ENCODE assay signal across 2 cellular contexts in genomic region chr12:111705672-111706071, GRCh38.
TF ChIP-seq lines count a peak whose summit lies in the region.

No MANE protein-coding gene starts in this region.

TF ChIP-seq in liver, 16 proteins besides CTCF, POLR2A, EP300 and RAD21:
- TF ChIP-seq HNF4G (IDR thresholded peaks at IDR 0.05) (peak; percentile 31), RXRA (IDR thresholded peaks at IDR 0.05) (peak; percentile 70 to 81), HNF4A (conservative IDR thresholded peaks at IDR 0.05) (peak; percentile 77 to 78), NR2F2 (IDR thresholded peaks at IDR 0.05) (no peak), ZBTB33 (IDR thresholded peaks at IDR 0.05) (no peak), JUND (IDR thresholded peaks at IDR 0.05) (peak; percentile 35 to 37), ATF3 (IDR thresholded peaks at IDR 0.05) (peak; percentile 37), GABPA (IDR thresholded peaks at IDR 0.05 in 1 of 2, conservative IDR thresholded peaks at IDR 0.05 in 1 of 2) (peak; percentile 63 to 86), SP1 (IDR thresholded peaks at IDR 0.05) (peak; percentile 72), FOXA2 (IDR thresholded peaks at IDR 0.05) (no peak), EGR1 (IDR thresholded peaks at IDR 0.05; ENCODE audit: low read depth in 2 of 2) (peak in 1 of 2 donors; percentile 36), FOXA1 (IDR thresholded peaks at IDR 0.05) (no peak), TAF1 (conservative IDR thresholded peaks at IDR 0.05) (no peak), YY1 (IDR thresholded peaks at IDR 0.05) (peak; percentile 64)
- TF ChIP-seq, protein P1, sequence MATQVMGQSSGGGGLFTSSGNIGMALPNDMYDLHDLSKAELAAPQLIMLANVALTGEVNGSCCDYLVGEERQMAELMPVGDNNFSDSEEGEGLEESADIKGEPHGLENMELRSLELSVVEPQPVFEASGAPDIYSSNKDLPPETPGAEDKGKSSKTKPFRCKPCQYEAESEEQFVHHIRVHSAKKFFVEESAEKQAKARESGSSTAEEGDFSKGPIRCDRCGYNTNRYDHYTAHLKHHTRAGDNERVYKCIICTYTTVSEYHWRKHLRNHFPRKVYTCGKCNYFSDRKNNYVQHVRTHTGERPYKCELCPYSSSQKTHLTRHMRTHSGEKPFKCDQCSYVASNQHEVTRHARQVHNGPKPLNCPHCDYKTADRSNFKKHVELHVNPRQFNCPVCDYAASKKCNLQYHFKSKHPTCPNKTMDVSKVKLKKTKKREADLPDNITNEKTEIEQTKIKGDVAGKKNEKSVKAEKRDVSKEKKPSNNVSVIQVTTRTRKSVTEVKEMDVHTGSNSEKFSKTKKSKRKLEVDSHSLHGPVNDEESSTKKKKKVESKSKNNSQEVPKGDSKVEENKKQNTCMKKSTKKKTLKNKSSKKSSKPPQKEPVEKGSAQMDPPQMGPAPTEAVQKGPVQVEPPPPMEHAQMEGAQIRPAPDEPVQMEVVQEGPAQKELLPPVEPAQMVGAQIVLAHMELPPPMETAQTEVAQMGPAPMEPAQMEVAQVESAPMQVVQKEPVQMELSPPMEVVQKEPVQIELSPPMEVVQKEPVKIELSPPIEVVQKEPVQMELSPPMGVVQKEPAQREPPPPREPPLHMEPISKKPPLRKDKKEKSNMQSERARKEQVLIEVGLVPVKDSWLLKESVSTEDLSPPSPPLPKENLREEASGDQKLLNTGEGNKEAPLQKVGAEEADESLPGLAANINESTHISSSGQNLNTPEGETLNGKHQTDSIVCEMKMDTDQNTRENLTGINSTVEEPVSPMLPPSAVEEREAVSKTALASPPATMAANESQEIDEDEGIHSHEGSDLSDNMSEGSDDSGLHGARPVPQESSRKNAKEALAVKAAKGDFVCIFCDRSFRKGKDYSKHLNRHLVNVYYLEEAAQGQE (IDR thresholded peaks at IDR 0.05) = peak; percentile 62
- TF ChIP-seq, protein P2, sequence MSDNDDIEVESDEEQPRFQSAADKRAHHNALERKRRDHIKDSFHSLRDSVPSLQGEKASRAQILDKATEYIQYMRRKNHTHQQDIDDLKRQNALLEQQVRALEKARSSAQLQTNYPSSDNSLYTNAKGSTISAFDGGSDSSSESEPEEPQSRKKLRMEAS (IDR thresholded peaks at IDR 0.05) = peak; percentile 18

TF ChIP-seq in HepG2, 621 proteins besides CTCF, POLR2A, EP300 and RAD21:
- TF ChIP-seq HES4 (CRISPR knock-in tag; IDR thresholded peaks at IDR 0.05; ENCODE audit: borderline replicate concordance) (no peak), POGZ (CRISPR knock-in tag; IDR thresholded peaks at IDR 0.05) (no peak), NCOA2 (CRISPR knock-in tag; IDR thresholded peaks at IDR 0.05) (no peak), RBM22 (optimal IDR thresholded peaks at IDR 0.05; ENCODE audit: low read length) (no peak), RARG (CRISPR knock-in tag; IDR thresholded peaks at IDR 0.05; ENCODE audit: low read depth) (no peak), ZNF749 (CRISPR knock-in tag; IDR thresholded peaks at IDR 0.05; ENCODE audit: borderline replicate concordance) (no peak), ZNF619 (CRISPR knock-in tag; IDR thresholded peaks at IDR 0.05) (no peak), EZH2 (conservative IDR thresholded peaks at IDR 0.05; ENCODE audit: low read depth, low read length) (no peak), NFAT5 (CRISPR knock-in tag; IDR thresholded peaks at IDR 0.05) (no peak), ZNF558 (CRISPR knock-in tag; IDR thresholded peaks at IDR 0.05; ENCODE audit: borderline replicate concordance) (no peak), ZKSCAN5 (CRISPR knock-in tag; IDR thresholded peaks at IDR 0.05) (no peak), KLF11 (CRISPR knock-in tag; IDR thresholded peaks at IDR 0.05) (no peak), ZNF878 (CRISPR knock-in tag; IDR thresholded peaks at IDR 0.05) (no peak), PHF5A (CRISPR knock-in tag; IDR thresholded peaks at IDR 0.05; ENCODE audit: low read depth, unreplicated experiment) (no peak), TSC22D2 (CRISPR knock-in tag; IDR thresholded peaks at IDR 0.05; ENCODE audit: borderline replicate concordance) (no peak)
- TF ChIP-seq, protein P3, sequence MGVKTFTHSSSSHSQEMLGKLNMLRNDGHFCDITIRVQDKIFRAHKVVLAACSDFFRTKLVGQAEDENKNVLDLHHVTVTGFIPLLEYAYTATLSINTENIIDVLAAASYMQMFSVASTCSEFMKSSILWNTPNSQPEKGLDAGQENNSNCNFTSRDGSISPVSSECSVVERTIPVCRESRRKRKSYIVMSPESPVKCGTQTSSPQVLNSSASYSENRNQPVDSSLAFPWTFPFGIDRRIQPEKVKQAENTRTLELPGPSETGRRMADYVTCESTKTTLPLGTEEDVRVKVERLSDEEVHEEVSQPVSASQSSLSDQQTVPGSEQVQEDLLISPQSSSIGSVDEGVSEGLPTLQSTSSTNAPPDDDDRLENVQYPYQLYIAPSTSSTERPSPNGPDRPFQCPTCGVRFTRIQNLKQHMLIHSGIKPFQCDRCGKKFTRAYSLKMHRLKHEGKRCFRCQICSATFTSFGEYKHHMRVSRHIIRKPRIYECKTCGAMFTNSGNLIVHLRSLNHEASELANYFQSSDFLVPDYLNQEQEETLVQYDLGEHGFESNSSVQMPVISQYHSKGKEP (CRISPR knock-in tag; IDR thresholded peaks at IDR 0.05) = no peak
- TF ChIP-seq, protein P4, sequence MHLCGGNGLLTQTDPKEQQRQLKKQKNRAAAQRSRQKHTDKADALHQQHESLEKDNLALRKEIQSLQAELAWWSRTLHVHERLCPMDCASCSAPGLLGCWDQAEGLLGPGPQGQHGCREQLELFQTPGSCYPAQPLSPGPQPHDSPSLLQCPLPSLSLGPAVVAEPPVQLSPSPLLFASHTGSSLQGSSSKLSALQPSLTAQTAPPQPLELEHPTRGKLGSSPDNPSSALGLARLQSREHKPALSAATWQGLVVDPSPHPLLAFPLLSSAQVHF (CRISPR knock-in tag; IDR thresholded peaks at IDR 0.05) = no peak
- TF ChIP-seq, protein P5, sequence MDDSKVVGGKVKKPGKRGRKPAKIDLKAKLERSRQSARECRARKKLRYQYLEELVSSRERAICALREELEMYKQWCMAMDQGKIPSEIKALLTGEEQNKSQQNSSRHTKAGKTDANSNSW (CRISPR knock-in tag; IDR thresholded peaks at IDR 0.05; ENCODE audit: borderline replicate concordance) = no peak
